ENCODE assay signal across 1 cellular context in the genomic region with DNA sequence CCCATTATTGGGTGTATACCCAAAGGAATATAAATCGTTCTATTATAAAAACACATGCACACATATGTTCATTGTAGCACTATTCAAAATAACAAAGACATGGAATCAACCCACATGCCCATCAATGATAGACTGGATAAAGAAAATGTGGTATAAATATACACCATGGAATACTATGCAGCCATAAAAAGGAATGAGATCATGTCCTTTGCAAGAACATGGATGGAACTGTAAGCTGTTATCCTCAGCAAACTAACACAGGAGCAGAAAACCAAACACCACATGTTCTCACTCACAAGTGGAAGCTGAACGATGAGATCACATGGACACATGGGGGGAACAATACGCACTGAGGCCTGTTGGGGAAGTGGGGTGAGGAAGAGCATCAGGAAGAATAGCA.
TF ChIP-seq lines count a peak whose summit lies in the region.

No MANE protein-coding gene starts in this region.

TF ChIP-seq in K562, 482 proteins besides CTCF, POLR2A, EP300 and RAD21:
- peak; percentile 75 for TF ChIP-seq ZNF146 (CRISPR knock-in tag; IDR thresholded peaks at IDR 0.05; ENCODE audit: unreplicated experiment)
